In the genomic region with DNA sequence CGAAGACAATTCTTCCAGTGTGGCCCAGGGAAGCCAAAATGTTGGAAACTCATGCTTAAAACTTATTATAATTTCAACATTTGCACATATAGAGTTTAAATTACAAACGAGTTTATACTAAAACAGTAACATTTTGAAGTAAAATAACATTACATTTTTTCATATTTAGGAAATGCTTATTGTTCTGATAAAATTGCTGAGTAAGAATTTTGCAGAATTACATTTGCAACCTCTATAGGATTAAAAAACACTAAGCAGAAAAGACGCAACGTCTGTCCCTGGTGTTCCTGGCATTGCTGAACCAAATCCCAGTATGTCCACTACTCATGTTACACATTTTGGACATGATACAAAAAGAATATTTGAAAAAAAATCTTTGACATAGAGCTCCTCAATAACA, we compare ENCODE assay signal across 8 cellular contexts.
"Had no signal": no experiment of that assay in that cellular context is flagged by ENCODE, and none has a peak within 500 bp of the region (broad histone marks: within the 10 kb centered on the region; RNA-seq: fewer than 3 reads in every experiment).

No MANE protein-coding gene starts in this region.

- H3K27ac Mint-ChIP-seq: IgD-negative memory B cell had no signal

- H3K4me2 ChIP-seq: KMS-11 had no signal

- H3K27ac ChIP-seq: HL-60, KMS-11 had no signal

- H3K27me3 Mint-ChIP-seq: IgD-negative memory B cell had no signal

- FAIRE-seq: HTR-8/SVneo had no signal

- H3K4me1 Mint-ChIP-seq: IgD-negative memory B cell had no signal

- DNase-seq: Karpas-422, Kasumi-1, KBM-7, KG1 had no signal

- H3K36me3 Mint-ChIP-seq: IgD-negative memory B cell had no signal

- H3K4me3 Mint-ChIP-seq: IgD-negative memory B cell had no signal

- H3K9ac ChIP-seq: KMS-11 had no signal
